Comparison of ENCODE assay signal across 19 cellular contexts in genomic region chr1:179781962-179782361, GRCh38. TPM values are rescaled to one million over a fixed set of nuclear protein-coding genes. Genes with fewer than 3 reads are reported as not detected.
A peak's percentile ranks its signal among the peaks of the same experiment; 100 is the strongest.
DNase-seq lines count a peak whose midpoint lies in the region; TF ChIP-seq lines count a peak whose summit lies in the region.
"Had no signal": no experiment of that assay in that cellular context is flagged by ENCODE, and none has a peak within 500 bp of the region (broad histone marks: within the 10 kb centered on the region; RNA-seq: fewer than 3 reads in every experiment).

No MANE protein-coding gene starts in this region.

- H3K27me3 ChIP-seq in esophagus squamous epithelium: no peaks in the 10 kb centered on the region
- no peaks in the 10 kb centered on the region for H3K27me3 ChIP-seq in testis

- no peak overlapping the region for H3K4me3 ChIP-seq in esophagus squamous epithelium
- no peak overlapping the region for H3K4me3 ChIP-seq in testis

- H3K36me3 Mint-ChIP-seq in HFFc6 (ENCODE audit: low read depth): no peaks in the 10 kb centered on the region

- TF ChIP-seq POLR2A in esophagus squamous epithelium (IDR thresholded peaks at IDR 0.05): no peak
- TF ChIP-seq POLR2A in testis (IDR thresholded peaks at IDR 0.05): no peak

- H3K4me1 ChIP-seq in esophagus squamous epithelium (no peaks in the 10 kb centered on the region), testis (no peaks in the 10 kb centered on the region)

- no peak for TF ChIP-seq CTCF in HFFc6 (IDR thresholded peaks at IDR 0.05)
- no peak for TF ChIP-seq CTCF in esophagus squamous epithelium (IDR thresholded peaks at IDR 0.05)
- TF ChIP-seq CTCF in testis (IDR thresholded peaks at IDR 0.05): no peak

- H3K9me3 Mint-ChIP-seq in HFFc6: no peaks in the 10 kb centered on the region
- H3K9me3 Mint-ChIP-seq: activated CD4-positive, alpha-beta memory T cell treated with anti-CD3 and anti-CD28 coated beads, Interleukin-2, amount 10 ng/mL, durations not matched to agents 7 days and 5 days; H9 had no signal

- H3K4me3 Mint-ChIP-seq in HFFc6: no peak overlapping the region
- H3K4me3 Mint-ChIP-seq: activated CD4-positive, alpha-beta memory T cell treated with anti-CD3 and anti-CD28 coated beads, Interleukin-2, amount 10 ng/mL, durations not matched to agents 7 days and 5 days; H9 had no signal

- H3K36me3 ChIP-seq in esophagus squamous epithelium (no peaks in the 10 kb centered on the region), testis (ENCODE audit: low read depth, missing control alignments) (no peaks in the 10 kb centered on the region)

- H3K9me3 ChIP-seq in esophagus squamous epithelium (no peaks in the 10 kb centered on the region), testis (no peaks in the 10 kb centered on the region)

- 73 to 80% methylated on average over 10 of the region's 10 CpGs for WGBS in esophagus squamous epithelium, 2 donors
- 23 to 56% methylated on average over 10 of the region's 10 CpGs for WGBS in testis, 2 donors

- peaks cover 6% of the 10 kb centered on the region for H3K4me1 Mint-ChIP-seq in HFFc6 (ENCODE audit: low read depth)
- H3K4me1 Mint-ChIP-seq: activated CD4-positive, alpha-beta memory T cell treated with anti-CD3 and anti-CD28 coated beads, Interleukin-2, amount 10 ng/mL, durations not matched to agents 7 days and 5 days; H9 had no signal

- H3K27me3 Mint-ChIP-seq in HFFc6 (ENCODE audit: insufficient read depth): peaks cover 51% of the 10 kb centered on the region

- H3K27ac ChIP-seq in esophagus squamous epithelium (peak overlapping the region in 3 of 4 donors; percentile 50 to 66 (median 59)), testis (no peak overlapping the region)
- H3K27ac ChIP-seq: C4-2B had no signal

- peak; percentile 43 for DNase-seq in HFFc6
- DNase-seq in esophagus squamous epithelium (lab: John Stamatoyannopoulos, UW): no peak
- peak; percentile 61 for DNase-seq in left kidney (ENCODE audit: low read depth, low spot score)
- peak; percentile 75 for DNase-seq in testis
- no peak for DNase-seq in 8988T
- no peak for DNase-seq in occipital lobe (lab: John Stamatoyannopoulos, UW)
- no peak for DNase-seq in OCI-M2 (lab: John Stamatoyannopoulos, UW; ENCODE audit: unreplicated experiment)
- no peak for DNase-seq in stimulated activated CD8-positive, alpha-beta memory T cell treated with anti-CD3 and anti-CD28 coated beads, Interleukin-4, amount 100 ng/mL, for 48 hours
- DNase-seq: activated CD4-positive, alpha-beta memory T cell treated with anti-CD3 and anti-CD28 coated beads, Interleukin-2, amount 10 ng/mL, durations not matched to agents 7 days and 5 days; activated effector memory CD4-positive, alpha-beta T cell treated with Interleukin-2 at 50 U/mL for 16 hours; amygdala; H9; NCI-H1694 treated with DMSO at 0.1 percent for 48 hours; NCI-H510A treated with DMSO at 0.1 percent for 48 hours; posterior cingulate gyrus; SW 1271 had no signal

- H3K27ac Mint-ChIP-seq in HFFc6: no peak overlapping the region
- H3K27ac Mint-ChIP-seq: activated CD4-positive, alpha-beta memory T cell treated with anti-CD3 and anti-CD28 coated beads, Interleukin-2, amount 10 ng/mL, durations not matched to agents 7 days and 5 days; H9 had no signal

- intact Hi-C loops in esophagus squamous epithelium (cut with DNase I): no loop called here
- intact Hi-C loops in testis (cut with DNase I; ENCODE audit: low total_unique reads): no loop called here

RNA-seq across cellular contexts. Expression of gene FAM163A, which starts 38.9 kb away (rescaled TPM):
- not detected for total RNA-seq in HFFc6 (2021; fragmentation: NEBNext Ultra II Directional; extraction: Animal tissue kit (Norgen Biotek cat#: 25700))
- total RNA-seq in esophagus squamous epithelium (not detected), testis (1 to 10 TPM; 3.5 to 6.0 TPM), occipital lobe (under 0.01 TPM)
- 6.6 TPM for polyA plus RNA-seq in testis (ENCODE audit: insufficient read depth, low read depth, low replicate concordance)
- total RNA-seq: activated CD4-positive, alpha-beta memory T cell treated with anti-CD3 and anti-CD28 coated beads, Interleukin-2, amount 10 ng/mL, durations not matched to agents 7 days and 5 days; HT1080 had no signal
- polyA plus RNA-seq: keratinocyte had no signal

Comparison
In these comparisons a context has a peak if more than half of its experiments do, and no peak if none do; other contexts are left out.
1. DNase-seq: peak in HFFc6 (single experiment), left kidney (single experiment) and testis (single experiment); none in esophagus squamous epithelium (single experiment), 8988T (single experiment), occipital lobe (single experiment), OCI-M2 (single experiment) and stimulated activated CD8-positive, alpha-beta memory T cell treated with anti-CD3 and anti-CD28 coated beads, Interleukin-4, amount 100 ng/mL, for 48 hours (single experiment).
2. H3K27ac ChIP-seq: peak in esophagus squamous epithelium (3 of 4); none in testis (0 of 2).